ENCODE assay signal across 11 cellular contexts in genomic region chr13:98581971-98582702, GRCh38. TPM values are rescaled to one million over a fixed set of nuclear protein-coding genes. Genes with fewer than 3 reads are reported as not detected.
DNase-seq lines count a peak whose midpoint lies in the region; ATAC-seq, FAIRE-seq and TF ChIP-seq lines count a peak whose summit lies in the region.
"Had no signal": no experiment of that assay in that cellular context is flagged by ENCODE, and none has a peak within 500 bp of the region (broad histone marks: within the 10 kb centered on the region; RNA-seq: fewer than 3 reads in every experiment).

No MANE protein-coding gene starts in this region.

- peak overlapping the region; percentile 14 for H2AFZ ChIP-seq in astrocyte (ENCODE audit: low read depth, low read length)

- H3K4me1 Mint-ChIP-seq in CD4-positive, alpha-beta memory T cell, result peaks cover 2 to 8% (median 3%) of the 10 kb centered on the region in 4 donors
- H3K4me1 Mint-ChIP-seq in astrocyte (ENCODE audit: low read depth, unreplicated experiment), result peaks cover 28% of the 10 kb centered on the region

- no peaks in the 10 kb centered on the region for H3K9me3 Mint-ChIP-seq in CD4-positive, alpha-beta memory T cell
- no peaks in the 10 kb centered on the region for H3K9me3 Mint-ChIP-seq in astrocyte (ENCODE audit: unreplicated experiment)

- H3K4me2 ChIP-seq in astrocyte (ENCODE audit: low read length), result peak overlapping the region; percentile 34

- 45 to 78% methylated on average over 1 to 2 of the region's 2 CpGs for WGBS in mesodermal cell (ENCODE audit: insufficient coverage in 2 of 2), 2 experiments

- no peak overlapping the region for H3K4me3 ChIP-seq in CD4-positive, alpha-beta memory T cell (ENCODE audit: low read length in 2 of 2)
- no peak overlapping the region for H3K4me3 ChIP-seq in astrocyte (ENCODE audit: insufficient read depth, low read depth, low read length)
- no peak overlapping the region for H3K4me3 ChIP-seq in mesodermal cell (ENCODE audit: extremely low read depth, insufficient read depth, low read length, poor library complexity, severe bottlenecking)
- H3K4me3 ChIP-seq: right lobe of liver had no signal

- no peak for TF ChIP-seq POLR2A in GM12891 (IDR thresholded peaks at IDR 0.05; ENCODE audit: low read depth, low read length)

- no peaks in the 10 kb centered on the region for H4K20me1 ChIP-seq in astrocyte (ENCODE audit: insufficient read depth, low read length)

- no peaks in the 10 kb centered on the region for H3K27me3 Mint-ChIP-seq in CD4-positive, alpha-beta memory T cell
- H3K27me3 Mint-ChIP-seq in astrocyte (ENCODE audit: low read depth, unreplicated experiment), result no peaks in the 10 kb centered on the region

- no peaks in the 10 kb centered on the region for H3K36me3 ChIP-seq in CD4-positive, alpha-beta memory T cell (ENCODE audit: insufficient read depth, low read length)
- no peaks in the 10 kb centered on the region for H3K36me3 ChIP-seq in astrocyte (ENCODE audit: insufficient read depth, low read length)
- no peaks in the 10 kb centered on the region for H3K36me3 ChIP-seq in mesodermal cell (ENCODE audit: control insufficient read depth, insufficient read depth, low read length)
- H3K36me3 ChIP-seq: right lobe of liver had no signal

- no peak overlapping the region for H3K9ac ChIP-seq in astrocyte (ENCODE audit: low read length)

- H3K27ac Mint-ChIP-seq in CD4-positive, alpha-beta memory T cell, result peak overlapping the region in 4 of 7 donors; percentile 33 to 50 (median 41)
- H3K27ac Mint-ChIP-seq in astrocyte (ENCODE audit: unreplicated experiment), result peak overlapping the region; percentile 43

- peak; percentile 23 for FAIRE-seq in astrocyte (lab: Jason Lieb, UNC)
- no peak for FAIRE-seq in GM12891 (lab: Jason Lieb, UNC)

- no peaks in the 10 kb centered on the region for H3K27me3 ChIP-seq in CD4-positive, alpha-beta memory T cell (ENCODE audit: insufficient read depth, low read length)
- H3K27me3 ChIP-seq in astrocyte (ENCODE audit: insufficient read depth, low read length), result no peaks in the 10 kb centered on the region
- H3K27me3 ChIP-seq: right lobe of liver had no signal

- H3K36me3 Mint-ChIP-seq in CD4-positive, alpha-beta memory T cell, result no peaks in the 10 kb centered on the region
- peaks cover 2% of the 10 kb centered on the region for H3K36me3 Mint-ChIP-seq in astrocyte (ENCODE audit: low read depth, unreplicated experiment)

- ATAC-seq in HG03457 (IDR thresholded peaks at IDR 0.05; ENCODE audit: unreplicated experiment) (no peak), HG02852 (IDR thresholded peaks at IDR 0.05; ENCODE audit: unreplicated experiment) (no peak)

- CTCF ChIA-PET in CD4-positive, alpha-beta memory T cell (lab: Charles Lee; ENCODE audit: partially characterized antibody), result interaction anchor here (0.8 to 1.5 kb wide), 5 partner anchors 41 to 136 kb away, joined by 3 to 5 read pairs (median 3); no protein-coding TSS in a partner anchor

- intact Hi-C loops in CD4-positive, alpha-beta memory T cell (cut with micrococcal nuclease), result no loop called here

- POLR2A ChIA-PET in CD4-positive, alpha-beta memory T cell (lab: Charles Lee; ENCODE audit: partially characterized antibody), result interaction anchor here (0.8 kb wide), 1 partner anchor 102 kb away, joined by 3 read pairs; no protein-coding TSS in a partner anchor

- H3K79me2 ChIP-seq in astrocyte (ENCODE audit: insufficient read depth, low read length), result no peaks in the 10 kb centered on the region

- peak; percentile 8 for TF ChIP-seq CTCF in astrocyte (IDR thresholded peaks at IDR 0.05; ENCODE audit: insufficient read depth, low read depth, low read length)

- DNase-seq in CD4-positive, alpha-beta memory T cell, result no peak
- DNase-seq in LHCN-M2 (ENCODE audit: low read depth), result peak; percentile 85
- DNase-seq in astrocyte (ENCODE audit: low read depth), result peak; percentile 75
- no peak for DNase-seq in GM12891 (ENCODE audit: insufficient read length, low spot score)
- DNase-seq in HPDE6-E6E7 (ENCODE audit: extremely low spot score), result no peak
- DNase-seq: activated CD8-positive, alpha-beta memory T cell treated with anti-CD3 and anti-CD28 coated beads for 24 hours; NCI-H2171; right lobe of liver had no signal

- H3K4me3 Mint-ChIP-seq in CD4-positive, alpha-beta memory T cell, result no peak overlapping the region
- H3K4me3 Mint-ChIP-seq in astrocyte (ENCODE audit: unreplicated experiment), result no peak overlapping the region

- no peaks in the 10 kb centered on the region for H3K9me3 ChIP-seq in CD4-positive, alpha-beta memory T cell (ENCODE audit: control insufficient read depth in 1 of 2, low read length in 2 of 2)
- H3K9me3 ChIP-seq in astrocyte (ENCODE audit: insufficient read depth, low read depth, low read length) (no peaks in the 10 kb centered on the region), mesodermal cell (ENCODE audit: control insufficient read depth, low read length) (no peaks in the 10 kb centered on the region)
- H3K9me3 ChIP-seq: right lobe of liver had no signal

- no peak overlapping the region for H3K27ac ChIP-seq in CD4-positive, alpha-beta memory T cell (ENCODE audit: low read depth, low read length)
- H3K27ac ChIP-seq in astrocyte (ENCODE audit: low read depth, low read length) (peak overlapping the region; percentile 14), mesodermal cell (ENCODE audit: low read depth, low read length, severe bottlenecking) (peak overlapping the region; percentile 19)
- H3K27ac ChIP-seq: right lobe of liver had no signal

- H3K4me1 ChIP-seq in CD4-positive, alpha-beta memory T cell (ENCODE audit: insufficient read depth, low read length), result no peaks in the 10 kb centered on the region
- H3K4me1 ChIP-seq in astrocyte (ENCODE audit: insufficient read depth, low read length) (peaks cover 27% of the 10 kb centered on the region), mesodermal cell (ENCODE audit: control insufficient read depth, insufficient read depth, low read length, poor library complexity, severe bottlenecking) (peaks cover 4% of the 10 kb centered on the region)
- H3K4me1 ChIP-seq: right lobe of liver had no signal

TF ChIP-seq in GM12891, 5 proteins besides CTCF, POLR2A, EP300 and RAD21:
- no peak for TF ChIP-seq TAF1 (IDR thresholded peaks at IDR 0.05; ENCODE audit: low read depth, low read length)
- TF ChIP-seq POLR2AphosphoS5 (IDR thresholded peaks at IDR 0.05; ENCODE audit: low read depth, low read length), result no peak
- no peak for TF ChIP-seq POU2F2 (IDR thresholded peaks at IDR 0.05; ENCODE audit: low read depth, low read length)
- no peak for TF ChIP-seq SPI1 (IDR thresholded peaks at IDR 0.05; ENCODE audit: low read depth, low read length)
- TF ChIP-seq PAX5 (IDR thresholded peaks at IDR 0.05; ENCODE audit: insufficient read depth, low read length, severe bottlenecking), result no peak

RNA-seq across cellular contexts. Expression of gene STK24, which starts 5.2 kb away (rescaled TPM):
- total RNA-seq in CD4-positive, alpha-beta memory T cell, result 100 to 1,000 TPM; 146 to 147 TPM
- polyA plus RNA-seq in CD4-positive, alpha-beta memory T cell, result 10 to 100 TPM; 24.2 to 89.4 TPM
- total RNA-seq in LHCN-M2 (2014; rRNA removed), result 48.6 and 70.7 TPM in 2 replicates
- polyA plus RNA-seq in LHCN-M2 (2012), result 34.7 TPM
- 86.2 and 96.1 TPM in 2 replicates for total RNA-seq in astrocyte
- polyA plus RNA-seq in mesodermal cell (2013, experiment 1 of 2), result 115 TPM
- polyA plus RNA-seq in mesodermal cell (2013, experiment 2 of 2), result 115 TPM
- 72.0 TPM for polyA plus RNA-seq in GM12891 (2012; ENCODE audit: low read depth, missing spikeins)

Comparison
In these comparisons a context has a peak if more than half of its experiments do, and no peak if none do; other contexts are left out.
1. DNase-seq: peak in LHCN-M2 (single experiment) and astrocyte (single experiment); none in CD4-positive, alpha-beta memory T cell (0 of 5), GM12891 (single experiment) and HPDE6-E6E7 (single experiment).